In genomic region chr16:66508261-66508913, GRCh38 we compare ENCODE assay signal across 10 cellular contexts. TPM values are rescaled to one million over a fixed set of nuclear protein-coding genes. Genes with fewer than 3 reads are reported as not detected.
DNase-seq lines count a peak whose midpoint lies in the region; ATAC-seq lines count a peak whose summit lies in the region.
"Had no signal": no experiment of that assay in that cellular context is flagged by ENCODE, and none has a peak within 500 bp of the region (broad histone marks: within the 10 kb centered on the region; RNA-seq: fewer than 3 reads in every experiment).

No MANE protein-coding gene starts in this region.

- H3K4me3 ChIP-seq in trophoblast cell (ENCODE audit: low read depth, low read length) (no peak overlapping the region), Karpas-422 (ENCODE audit: low read length) (no peak overlapping the region)
- H3K4me3 ChIP-seq: psoas muscle, testis had no signal

- no peak overlapping the region for H3K27ac ChIP-seq in trophoblast cell (ENCODE audit: low read depth, low read length)
- H3K27ac ChIP-seq in Karpas-422 (ENCODE audit: low read length), result no peak overlapping the region
- H3K27ac ChIP-seq: psoas muscle, testis had no signal

- no peak overlapping the region for H3K18ac ChIP-seq in trophoblast cell (ENCODE audit: low read length)

- H2BK120ac ChIP-seq in trophoblast cell (ENCODE audit: insufficient read depth, low read length, poor library complexity), result no peak overlapping the region

- H3K36me3 ChIP-seq in trophoblast cell (ENCODE audit: control insufficient read depth in 1 of 2, insufficient read depth in 2 of 2, low read length in 2 of 2), result no peaks in the 10 kb centered on the region
- no peaks in the 10 kb centered on the region for H3K36me3 ChIP-seq in Karpas-422 (ENCODE audit: insufficient read depth, low read length)

- peak overlapping the region; percentile 32 for H4K91ac ChIP-seq in trophoblast cell (ENCODE audit: low read depth, low read length)

- DNase-seq in HT1080 (ENCODE audit: low read depth) (peak; percentile 28), trophoblast cell (peak in 1 of 2 donors; percentile 14), Karpas-422 (no peak), NCI-H82 (lab: John Stamatoyannopoulos, UW) (no peak)
- no peak for DNase-seq in stimulated activated CD4-positive, alpha-beta T cell treated with anti-CD3 and anti-CD28 coated beads, Interleukin-4, amount 100 ng/mL, for 24 hours
- DNase-seq: psoas muscle, testis had no signal

- H3K79me2 ChIP-seq in trophoblast cell (ENCODE audit: control insufficient read depth, insufficient read depth, low read length, poor library complexity) (no peaks in the 10 kb centered on the region), Karpas-422 (ENCODE audit: low read length) (no peaks in the 10 kb centered on the region)

- no peak overlapping the region for H4K12ac ChIP-seq in trophoblast cell (ENCODE audit: low read depth, low read length)

- no peak overlapping the region for H3K14ac ChIP-seq in trophoblast cell (ENCODE audit: low read length)

- H3K23ac ChIP-seq in trophoblast cell (ENCODE audit: low read length), result no peak overlapping the region

- no peak overlapping the region for H3K4ac ChIP-seq in trophoblast cell (ENCODE audit: low read depth, low read length)

- H2AK5ac ChIP-seq in trophoblast cell (ENCODE audit: low read length), result peak overlapping the region; percentile 26

- no peak overlapping the region for H2BK5ac ChIP-seq in trophoblast cell (ENCODE audit: low read depth, low read length, poor library complexity)

- H3K9ac ChIP-seq in trophoblast cell (ENCODE audit: low read length) (no peak overlapping the region), Karpas-422 (ENCODE audit: low read length) (no peak overlapping the region)

- no CpG with 5 or more reads among the region's 7 CpGs for WGBS in trophoblast cell (ENCODE audit: extremely low coverage, insufficient coverage, insufficient read length)

- H3K9me2 ChIP-seq in Karpas-422 (replicated peaks; ENCODE audit: insufficient read depth, low read length), result no peaks in the 10 kb centered on the region

- H3K9me3 ChIP-seq in trophoblast cell (ENCODE audit: insufficient read depth, low read depth, low read length) (peaks cover 2% of the 10 kb centered on the region), Karpas-422 (ENCODE audit: low read length) (no peaks in the 10 kb centered on the region)
- H3K9me3 ChIP-seq: psoas muscle, testis had no signal

- H3K4me2 ChIP-seq in trophoblast cell (ENCODE audit: low read length) (no peak overlapping the region), Karpas-422 (ENCODE audit: low read depth, low read length, poor library complexity, severe bottlenecking) (no peak overlapping the region)

- ATAC-seq in GM18508 (IDR thresholded peaks at IDR 0.05; ENCODE audit: insufficient read depth, unreplicated experiment) (peak; percentile 56), esophagus mucosa (peak; percentile 86), GM19328 (IDR thresholded peaks at IDR 0.05; ENCODE audit: unreplicated experiment) (no peak)
- ATAC-seq: psoas muscle had no signal

- peaks cover 6% of the 10 kb centered on the region for H3K79me1 ChIP-seq in trophoblast cell (ENCODE audit: low read length)

- no peaks in the 10 kb centered on the region for H4K20me1 ChIP-seq in Karpas-422 (ENCODE audit: insufficient read depth, low read depth, low read length)

- H2AFZ ChIP-seq in trophoblast cell (ENCODE audit: insufficient read depth, low read length, poor library complexity) (no peak overlapping the region), Karpas-422 (ENCODE audit: low read length) (no peak overlapping the region)

- H2BK12ac ChIP-seq in trophoblast cell (ENCODE audit: low read length), result no peak overlapping the region

- H3K4me1 ChIP-seq in trophoblast cell (ENCODE audit: control insufficient read depth in 1 of 2, insufficient read depth in 2 of 2, low read length in 2 of 2) (peaks cover 17% of the 10 kb centered on the region in 2 experiments), Karpas-422 (ENCODE audit: low read length) (no peaks in the 10 kb centered on the region)

- H4K8ac ChIP-seq in trophoblast cell (ENCODE audit: low read depth, low read length), result no peak overlapping the region

- no peaks in the 10 kb centered on the region for H3K27me3 ChIP-seq in trophoblast cell (ENCODE audit: insufficient read depth, low read length)
- H3K27me3 ChIP-seq in Karpas-422 (ENCODE audit: low read length), result no peaks in the 10 kb centered on the region
- H3K27me3 ChIP-seq: testis had no signal

RNA-seq across cellular contexts. Expression of gene TK2, which starts 41.5 kb away (rescaled TPM):
- total RNA-seq in HT1080 (2014; rRNA removed; shearing (Covaris generic)), result 9.7 and 10.5 TPM in 2 replicates
- 9.6 and 11.2 TPM in 2 replicates for polyA plus RNA-seq in HT1080 (2015; cell fraction: cytosol; rRNA removed)
- polyA plus RNA-seq in HT1080 (2015; cell fraction: nucleus; rRNA removed), result 12.3 and 13.5 TPM in 2 replicates
- 8.5 TPM for total RNA-seq in esophagus mucosa
- 3.4 and 3.7 TPM in 2 replicates for polyA plus RNA-seq in trophoblast cell (2013)
- total RNA-seq in Karpas-422 (2014; rRNA removed; shearing (Covaris generic); ENCODE audit: low replicate concordance), result 6.9 and 8.6 TPM in 2 replicates

RNA-seq across cellular contexts. Expression of gene CKLF, which starts 44.0 kb away (rescaled TPM):
- 78.1 and 100 TPM in 2 replicates for total RNA-seq in HT1080 (2014; rRNA removed; shearing (Covaris generic))
- 67.9 and 79.1 TPM in 2 replicates for polyA plus RNA-seq in HT1080 (2015; cell fraction: cytosol; rRNA removed)
- polyA plus RNA-seq in HT1080 (2015; cell fraction: nucleus; rRNA removed), result 21.3 and 24.0 TPM in 2 replicates
- total RNA-seq in esophagus mucosa, result 14.2 TPM
- 27.2 and 28.1 TPM in 2 replicates for polyA plus RNA-seq in trophoblast cell (2013)
- total RNA-seq in Karpas-422 (2014; rRNA removed; shearing (Covaris generic); ENCODE audit: low replicate concordance), result 61.3 and 76.0 TPM in 2 replicates

RNA-seq across cellular contexts. Expression of gene CMTM1, which starts 57.9 kb away (rescaled TPM):
- 6.5 and 8.7 TPM in 2 replicates for total RNA-seq in HT1080 (2014; rRNA removed; shearing (Covaris generic))
- polyA plus RNA-seq in HT1080 (2015; cell fraction: cytosol; rRNA removed), result 0.78 and 2.0 TPM in 2 replicates
- polyA plus RNA-seq in HT1080 (2015; cell fraction: nucleus; rRNA removed), result 1.5 and 2.8 TPM in 2 replicates
- 0.60 TPM for total RNA-seq in esophagus mucosa
- 1.4 TPM in 2 replicates for polyA plus RNA-seq in trophoblast cell (2013)
- total RNA-seq in Karpas-422 (2014; rRNA removed; shearing (Covaris generic); ENCODE audit: low replicate concordance), result 0.61 and 5.8 TPM in 2 replicates
